In genomic region chr2:121281694-121282093, GRCh38 we compare ENCODE assay signal across 1 cellular context.
TF ChIP-seq lines count a peak whose summit lies in the region.

No MANE protein-coding gene starts in this region.

TF ChIP-seq in K562, 482 proteins besides CTCF, POLR2A, EP300 and RAD21 (continued from another document):
- TF ChIP-seq, protein P1, sequence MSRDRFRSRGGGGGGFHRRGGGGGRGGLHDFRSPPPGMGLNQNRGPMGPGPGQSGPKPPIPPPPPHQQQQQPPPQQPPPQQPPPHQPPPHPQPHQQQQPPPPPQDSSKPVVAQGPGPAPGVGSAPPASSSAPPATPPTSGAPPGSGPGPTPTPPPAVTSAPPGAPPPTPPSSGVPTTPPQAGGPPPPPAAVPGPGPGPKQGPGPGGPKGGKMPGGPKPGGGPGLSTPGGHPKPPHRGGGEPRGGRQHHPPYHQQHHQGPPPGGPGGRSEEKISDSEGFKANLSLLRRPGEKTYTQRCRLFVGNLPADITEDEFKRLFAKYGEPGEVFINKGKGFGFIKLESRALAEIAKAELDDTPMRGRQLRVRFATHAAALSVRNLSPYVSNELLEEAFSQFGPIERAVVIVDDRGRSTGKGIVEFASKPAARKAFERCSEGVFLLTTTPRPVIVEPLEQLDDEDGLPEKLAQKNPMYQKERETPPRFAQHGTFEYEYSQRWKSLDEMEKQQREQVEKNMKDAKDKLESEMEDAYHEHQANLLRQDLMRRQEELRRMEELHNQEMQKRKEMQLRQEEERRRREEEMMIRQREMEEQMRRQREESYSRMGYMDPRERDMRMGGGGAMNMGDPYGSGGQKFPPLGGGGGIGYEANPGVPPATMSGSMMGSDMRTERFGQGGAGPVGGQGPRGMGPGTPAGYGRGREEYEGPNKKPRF (IDR thresholded peaks at IDR 0.05; ENCODE audit: low read depth, low read length) = no peak
- TF ChIP-seq TAF9B (IDR thresholded peaks at IDR 0.05; ENCODE audit: partially characterized antibody) (no peak), ZEB2 (IDR thresholded peaks at IDR 0.05) (no peak), ATF1 (CRISPR knock-in tag; IDR thresholded peaks at IDR 0.05) (no peak), ATF1 (tag; IDR thresholded peaks at IDR 0.05) (no peak), ATF2 (CRISPR knock-in tag; IDR thresholded peaks at IDR 0.05) (no peak)
- TF ChIP-seq, protein P2, sequence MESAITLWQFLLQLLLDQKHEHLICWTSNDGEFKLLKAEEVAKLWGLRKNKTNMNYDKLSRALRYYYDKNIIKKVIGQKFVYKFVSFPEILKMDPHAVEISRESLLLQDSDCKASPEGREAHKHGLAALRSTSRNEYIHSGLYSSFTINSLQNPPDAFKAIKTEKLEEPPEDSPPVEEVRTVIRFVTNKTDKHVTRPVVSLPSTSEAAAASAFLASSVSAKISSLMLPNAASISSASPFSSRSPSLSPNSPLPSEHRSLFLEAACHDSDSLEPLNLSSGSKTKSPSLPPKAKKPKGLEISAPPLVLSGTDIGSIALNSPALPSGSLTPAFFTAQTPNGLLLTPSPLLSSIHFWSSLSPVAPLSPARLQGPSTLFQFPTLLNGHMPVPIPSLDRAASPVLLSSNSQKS (CRISPR knock-in tag; IDR thresholded peaks at IDR 0.05) = no peak
